Comparison of ENCODE assay signal across 14 cellular contexts in genomic region chr6:106027316-106027715, GRCh38. TPM values are rescaled to one million over a fixed set of nuclear protein-coding genes. Genes with fewer than 3 reads are reported as not detected.
DNase-seq lines count a peak whose midpoint lies in the region; ATAC-seq and TF ChIP-seq lines count a peak whose summit lies in the region.
"Had no signal": no experiment of that assay in that cellular context is flagged by ENCODE, and none has a peak within 500 bp of the region (broad histone marks: within the 10 kb centered on the region; RNA-seq: fewer than 3 reads in every experiment).

No MANE protein-coding gene starts in this region.

- H3K27ac ChIP-seq in DND-41 (ENCODE audit: low read length): peak overlapping the region; percentile 76
- no peak overlapping the region for H3K27ac ChIP-seq in Karpas-422 (ENCODE audit: low read length)
- H3K27ac ChIP-seq in osteoblast (ENCODE audit: low read depth, low read length): peak overlapping the region; percentile 17

- H3K9me2 ChIP-seq in Karpas-422 (replicated peaks; ENCODE audit: insufficient read depth, low read length): no peaks in the 10 kb centered on the region

- DNase-seq in DND-41: peak; percentile 34
- no peak for DNase-seq in Karpas-422
- no peak for DNase-seq in osteoblast (ENCODE audit: insufficient read length, low spot score, missing footprints)
- no peak for DNase-seq in inferior parietal cortex (ENCODE audit: extremely low spot score)
- DNase-seq in ACHN: no peak
- no peak for DNase-seq in NCI-H1092 (lab: John Stamatoyannopoulos, UW)
- no peak for DNase-seq in activated CD4-positive, alpha-beta memory T cell treated with anti-CD3 and anti-CD28 coated beads, Interleukin-2, amount 10 ng/mL, durations not matched to agents 7 days and 5 days
- DNase-seq: BE2C, Kasumi-1, NCI-H1417 treated with DMSO at 0.1 percent for 48 hours, NCI-H510A, SHP77 treated with DMSO at 0.1 percent for 48 hours had no signal

- no peaks in the 10 kb centered on the region for H3K36me3 Mint-ChIP-seq in dendritic cell treated with granulocyte-macrophage colony-stimulating factor and Interleukin-4, amounts not matched to agents 40 ng/mL and 50 ng/mL, for 4 days (ENCODE audit: low read depth)
- peaks cover 21% of the 10 kb centered on the region for H3K36me3 Mint-ChIP-seq in activated CD4-positive, alpha-beta memory T cell treated with anti-CD3 and anti-CD28 coated beads, Interleukin-2, amount 10 ng/mL, durations not matched to agents 7 days and 5 days (ENCODE audit: low read depth)

- H3K9ac ChIP-seq in DND-41 (ENCODE audit: low read depth, low read length) (peak overlapping the region; percentile 48), Karpas-422 (ENCODE audit: low read length) (no peak overlapping the region)

- H3K27me3 Mint-ChIP-seq in dendritic cell treated with granulocyte-macrophage colony-stimulating factor and Interleukin-4, amounts not matched to agents 40 ng/mL and 50 ng/mL, for 4 days: peaks cover 5% of the 10 kb centered on the region
- H3K27me3 Mint-ChIP-seq in activated CD4-positive, alpha-beta memory T cell treated with anti-CD3 and anti-CD28 coated beads, Interleukin-2, amount 10 ng/mL, durations not matched to agents 7 days and 5 days: no peaks in the 10 kb centered on the region

- no peaks in the 10 kb centered on the region for H3K9me3 Mint-ChIP-seq in dendritic cell treated with granulocyte-macrophage colony-stimulating factor and Interleukin-4, amounts not matched to agents 40 ng/mL and 50 ng/mL, for 4 days
- peaks cover 4% of the 10 kb centered on the region for H3K9me3 Mint-ChIP-seq in activated CD4-positive, alpha-beta memory T cell treated with anti-CD3 and anti-CD28 coated beads, Interleukin-2, amount 10 ng/mL, durations not matched to agents 7 days and 5 days

- peak; percentile 41 for ATAC-seq in DND-41 (ENCODE audit: insufficient read depth, low read depth)

- H2AFZ ChIP-seq in DND-41 (ENCODE audit: low read depth, low read length) (peak overlapping the region; percentile 67), Karpas-422 (ENCODE audit: low read length) (no peak overlapping the region), osteoblast (ENCODE audit: low read length) (peak overlapping the region; percentile 12)

- H3K4me3 ChIP-seq in DND-41 (ENCODE audit: low read depth in 1 of 2, low read length in 2 of 2): peak overlapping the region in 1 of 2 experiments; percentile 48; a peak in 2 of 4 replicates
- no peak overlapping the region for H3K4me3 ChIP-seq in Karpas-422 (ENCODE audit: low read length)
- peak overlapping the region; percentile 51 for H3K4me3 ChIP-seq in osteoblast (ENCODE audit: insufficient read depth, low read length)
- H3K4me3 ChIP-seq: HAP-1 had no signal

- H3K27me3 ChIP-seq in DND-41 (ENCODE audit: insufficient read depth, low read length, poor library complexity) (no peaks in the 10 kb centered on the region), Karpas-422 (ENCODE audit: low read length) (no peaks in the 10 kb centered on the region), osteoblast (ENCODE audit: insufficient read depth, low read length) (no peaks in the 10 kb centered on the region)
- H3K27me3 ChIP-seq: BE2C had no signal

- POLR2A ChIA-PET in activated CD4-positive, alpha-beta memory T cell treated with anti-CD3 and anti-CD28 coated beads, Interleukin-2, amount 10 ng/mL, durations not matched to agents 7 days and 5 days (lab: Charles Lee): no interaction called here

- intact Hi-C loops in dendritic cell treated with granulocyte-macrophage colony-stimulating factor and Interleukin-4, amounts not matched to agents 40 ng/mL and 50 ng/mL, for 4 days (cut with micrococcal nuclease): no loop called here

- H3K4me2 ChIP-seq in DND-41 (ENCODE audit: insufficient read depth, low read length) (peak overlapping the region; percentile 68), Karpas-422 (ENCODE audit: low read depth, low read length, poor library complexity, severe bottlenecking) (peak overlapping the region; percentile 22), osteoblast (ENCODE audit: insufficient read depth, low read length) (peak overlapping the region; percentile 80)

- H4K20me1 ChIP-seq in DND-41 (ENCODE audit: insufficient read depth, low read length): no peaks in the 10 kb centered on the region
- H4K20me1 ChIP-seq in Karpas-422 (ENCODE audit: insufficient read depth, low read depth, low read length): no peaks in the 10 kb centered on the region
- no peaks in the 10 kb centered on the region for H4K20me1 ChIP-seq in osteoblast (ENCODE audit: insufficient read depth, low read length)

- H3K4me1 ChIP-seq in DND-41 (ENCODE audit: insufficient read depth, low read length) (peaks cover 25% of the 10 kb centered on the region), Karpas-422 (ENCODE audit: low read length) (peaks cover 26% of the 10 kb centered on the region), osteoblast (ENCODE audit: insufficient read depth, low read length) (peaks cover 12% of the 10 kb centered on the region)
- H3K4me1 ChIP-seq: BE2C, HAP-1 had no signal

- H3K36me3 ChIP-seq in DND-41 (ENCODE audit: insufficient read depth, low read length): no peaks in the 10 kb centered on the region
- no peaks in the 10 kb centered on the region for H3K36me3 ChIP-seq in Karpas-422 (ENCODE audit: insufficient read depth, low read length)
- no peaks in the 10 kb centered on the region for H3K36me3 ChIP-seq in osteoblast (ENCODE audit: insufficient read depth, low read length)
- H3K36me3 ChIP-seq: BE2C, HAP-1 had no signal

- H3K4me1 Mint-ChIP-seq in dendritic cell treated with granulocyte-macrophage colony-stimulating factor and Interleukin-4, amounts not matched to agents 40 ng/mL and 50 ng/mL, for 4 days (ENCODE audit: low read depth): peaks cover 24% of the 10 kb centered on the region
- H3K4me1 Mint-ChIP-seq in activated CD4-positive, alpha-beta memory T cell treated with anti-CD3 and anti-CD28 coated beads, Interleukin-2, amount 10 ng/mL, durations not matched to agents 7 days and 5 days: peaks cover 9% of the 10 kb centered on the region

- no peak for TF ChIP-seq CTCF in DND-41 (IDR thresholded peaks at IDR 0.05; ENCODE audit: borderline replicate concordance, extremely low read depth, low read length, poor library complexity, severe bottlenecking)
- TF ChIP-seq CTCF in osteoblast (IDR thresholded peaks at IDR 0.05; ENCODE audit: extremely low read depth, low read depth, low read length): no peak

- CTCF ChIA-PET in activated CD4-positive, alpha-beta memory T cell treated with anti-CD3 and anti-CD28 coated beads, Interleukin-2, amount 10 ng/mL, durations not matched to agents 7 days and 5 days (lab: Charles Lee): no interaction called here

- in situ Hi-C loops in ACHN (cut with HindIII; ENCODE audit: low pct_ligation_motif_present, low pct_unique_long_range_greater_than_20kb, low sequenced_read_pairs): no loop called here

- H3K79me2 ChIP-seq in DND-41 (ENCODE audit: insufficient read depth, low read length) (no peaks in the 10 kb centered on the region), Karpas-422 (ENCODE audit: low read length) (no peaks in the 10 kb centered on the region), osteoblast (ENCODE audit: insufficient read depth, low read length) (no peaks in the 10 kb centered on the region)

- no peaks in the 10 kb centered on the region for H3K9me3 ChIP-seq in DND-41 (ENCODE audit: insufficient read depth, low read length, severe bottlenecking)
- H3K9me3 ChIP-seq in Karpas-422 (ENCODE audit: low read length): no peaks in the 10 kb centered on the region
- H3K9me3 ChIP-seq in osteoblast (ENCODE audit: low read depth, low read length): no peaks in the 10 kb centered on the region
- H3K9me3 ChIP-seq: BE2C, HAP-1 had no signal

- H3K4me3 Mint-ChIP-seq in dendritic cell treated with granulocyte-macrophage colony-stimulating factor and Interleukin-4, amounts not matched to agents 40 ng/mL and 50 ng/mL, for 4 days: peak overlapping the region; percentile 61
- H3K4me3 Mint-ChIP-seq in activated CD4-positive, alpha-beta memory T cell treated with anti-CD3 and anti-CD28 coated beads, Interleukin-2, amount 10 ng/mL, durations not matched to agents 7 days and 5 days: no peak overlapping the region

- peak overlapping the region; percentile 86 for H3K27ac Mint-ChIP-seq in dendritic cell treated with granulocyte-macrophage colony-stimulating factor and Interleukin-4, amounts not matched to agents 40 ng/mL and 50 ng/mL, for 4 days
- H3K27ac Mint-ChIP-seq in activated CD4-positive, alpha-beta memory T cell treated with anti-CD3 and anti-CD28 coated beads, Interleukin-2, amount 10 ng/mL, durations not matched to agents 7 days and 5 days: no peak overlapping the region

RNA-seq across cellular contexts. Expression of gene PRDM1, which starts 58.8 kb away (rescaled TPM):
- total RNA-seq in Karpas-422 (2014; rRNA removed; shearing (Covaris generic); ENCODE audit: low replicate concordance): 0.11 and 0.54 TPM in 2 replicates
- total RNA-seq in osteoblast: 1.8 and 2.5 TPM in 2 replicates
- total RNA-seq in activated CD4-positive, alpha-beta memory T cell treated with anti-CD3 and anti-CD28 coated beads, Interleukin-2, amount 10 ng/mL, durations not matched to agents 7 days and 5 days: 100 to 1,000 TPM; 112 to 115 TPM

Comparison
In these comparisons a context has a peak if more than half of its experiments do, and no peak if none do; other contexts are left out.
1. H3K4me2 ChIP-seq: peak in every context shown above with its lines; median percentile 80 in osteoblast; 68 in DND-41; 22 in Karpas-422.
2. RNA of gene PRDM1, which starts 58.8 kb away (total RNA-seq): 112 to 115 TPM in activated CD4-positive, alpha-beta memory T cell treated with anti-CD3 and anti-CD28 coated beads, Interleukin-2, amount 10 ng/mL, durations not matched to agents 7 days and 5 days; 1.8 to 2.5 TPM in osteoblast and 0.11 to 0.54 TPM in Karpas-422; every median in the first group is over 10 times any median in the second.